ENCODE assay signal across 13 cellular contexts in genomic region chr20:50523552-50524167, GRCh38. TPM values are rescaled to one million over a fixed set of nuclear protein-coding genes. Genes with fewer than 3 reads are reported as not detected.
A peak's percentile ranks its signal among the peaks of the same experiment; 100 is the strongest.
DNase-seq lines count a peak whose midpoint lies in the region; ATAC-seq and TF ChIP-seq lines count a peak whose summit lies in the region.
"Had no signal": no experiment of that assay in that cellular context is flagged by ENCODE, and none has a peak within 500 bp of the region (broad histone marks: within the 10 kb centered on the region; RNA-seq: fewer than 3 reads in every experiment).

No MANE protein-coding gene starts in this region.

- H3K4me1 ChIP-seq in IMR-90 (ENCODE audit: control insufficient read depth, insufficient read depth, low read length): peaks cover 42% of the 10 kb centered on the region

- no peaks in the 10 kb centered on the region for H3K9me3 ChIP-seq in IMR-90 (ENCODE audit: control insufficient read depth, insufficient read depth, low read length)
- H3K9me3 ChIP-seq: SJCRH30, uterus had no signal

- CTCF ChIA-PET in IMR-90 (lab: Yijun Ruan, JAX): interaction anchor here (0.7 kb wide), 1 partner anchor 25 kb away, joined by 5 read pairs; no protein-coding TSS in a partner anchor

- no peak overlapping the region; the same call in 1 of the 2 replicates for H3K4ac ChIP-seq in IMR-90 (ENCODE audit: low read depth, low read length)

- H3K36me3 ChIP-seq in IMR-90 (ENCODE audit: control insufficient read depth, insufficient read depth, low read length): peaks cover 11% of the 10 kb centered on the region
- H3K36me3 ChIP-seq: uterus had no signal

- DNase-seq in activated CD4-positive, alpha-beta T cell treated with anti-CD3 and anti-CD28 coated beads, Interleukin-2, amount 10 ng/mL, durations not matched to agents 24 days and 14 days: no peak
- no peak for DNase-seq in activated CD4-positive, alpha-beta T cell treated with anti-CD3 and anti-CD28 coated beads for 1 hour
- DNase-seq in IMR-90: no peak
- no peak for DNase-seq in osteocyte (ENCODE audit: extremely low spot score, unreplicated experiment)
- no peak for DNase-seq in islet precursor cell
- no peak for DNase-seq in midbrain (lab: John Stamatoyannopoulos, UW)
- DNase-seq in hepatic stellate cell (ENCODE audit: low spot score): no peak
- DNase-seq: glutamatergic neuron; NCI-H748 treated with DMSO at 0.1 percent for 48 hours; SJCRH30; stimulated activated CD4-positive, alpha-beta T cell treated with anti-CD3 and anti-CD28 coated beads, Interleukin-12 subunit alpha, Interleukin-12 subunit beta, amount 100 ng/mL, for 4 hours; uterus had no signal

- no peak overlapping the region for H2BK120ac ChIP-seq in IMR-90 (ENCODE audit: low read depth, low read length)

- H3K27ac Mint-ChIP-seq in activated CD4-positive, alpha-beta T cell treated with anti-CD3 and anti-CD28 coated beads, Interleukin-2, amount 10 ng/mL, durations not matched to agents 24 days and 14 days: peak overlapping the region; percentile 80
- peak overlapping the region; percentile 81 for H3K27ac Mint-ChIP-seq in activated T-helper 17 cell treated with anti-CD3 and anti-CD28 coated beads, Interleukin-2, amount 50 U/mL, for 72 hours
- H3K27ac Mint-ChIP-seq in osteocyte (ENCODE audit: unreplicated experiment): peak overlapping the region; percentile 67

- H4K8ac ChIP-seq in IMR-90 (ENCODE audit: low read depth in 2 of 2, low read length in 2 of 2): no peak overlapping the region

- no peak overlapping the region for H2BK15ac ChIP-seq in IMR-90 (ENCODE audit: low read depth, low read length)

- H2AK9ac ChIP-seq in IMR-90 (replicated peaks; ENCODE audit: low read depth, low read length, poor library complexity): no peak overlapping the region

- no peak overlapping the region for H3K27ac ChIP-seq in IMR-90 (ENCODE audit: insufficient read depth, low read length)
- H3K27ac ChIP-seq: SJCRH30, uterus had no signal

- H3K56ac ChIP-seq in IMR-90 (ENCODE audit: extremely low read depth, insufficient read depth, low read length): no peak overlapping the region

- H3K27me3 ChIP-seq in IMR-90 (ENCODE audit: control insufficient read depth, insufficient read depth, low read length): no peaks in the 10 kb centered on the region
- H3K27me3 ChIP-seq: SJCRH30, uterus had no signal

- dilution Hi-C loops in IMR-90 (cut with HindIII; ENCODE audit: low sequenced_read_pairs, unreplicated experiment): no loop called here

- WGBS in IMR-90 (ENCODE audit: extremely low coverage in 2 of 2, insufficient read length in 1 of 2), 2 experiments: no CpG with 5 or more reads among the region's 3 CpGs

- H3K18ac ChIP-seq in IMR-90 (ENCODE audit: low read depth, low read length): no peak overlapping the region; the same call in 1 of the 2 replicates

- no peak for TF ChIP-seq POLR2A in IMR-90 (IDR thresholded peaks at IDR 0.05; ENCODE audit: low read depth, low read length)

- POLR2A ChIA-PET in IMR-90 (lab: Charles Lee; ENCODE audit: unreplicated experiment): no interaction called here

- H4K5ac ChIP-seq in IMR-90 (ENCODE audit: low read depth, low read length): no peak overlapping the region; the same call in 1 of the 2 replicates

- BruUV-seq in IMR-90 (replicated peaks; lab: Mats Ljungman, UMichigan): no TSS peak

- peaks cover 44% of the 10 kb centered on the region for H3K9me1 ChIP-seq in IMR-90 (ENCODE audit: insufficient read depth, low read length)

- H2BK5ac ChIP-seq in IMR-90 (ENCODE audit: low read depth, low read length, poor library complexity, severe bottlenecking): peak overlapping the region; percentile 12

- H3K9ac ChIP-seq in IMR-90 (ENCODE audit: low read depth, low read length): no peak overlapping the region

- intact Hi-C loops in activated CD4-positive, alpha-beta T cell treated with anti-CD3 and anti-CD28 coated beads, Interleukin-2, amount 10 ng/mL, durations not matched to agents 24 days and 14 days (cut with micrococcal nuclease): no loop called here
- intact Hi-C loops in IMR-90 (cut with micrococcal nuclease): no loop called here

- no peak for ATAC-seq in IMR-90 (ENCODE audit: low read depth)
- ATAC-seq in activated T-helper 17 cell treated with anti-CD3 and anti-CD28 coated beads, Interleukin-2, amount 50 U/mL, for 72 hours (replicated peaks): no peak

- in situ Hi-C loops in IMR-90 (cut with MboI; ENCODE audit: low sequenced_read_pairs): no loop called here

- peak overlapping the region; percentile 41 for H3K4me3 Mint-ChIP-seq in activated CD4-positive, alpha-beta T cell treated with anti-CD3 and anti-CD28 coated beads, Interleukin-2, amount 10 ng/mL, durations not matched to agents 24 days and 14 days
- H3K4me3 Mint-ChIP-seq in activated T-helper 17 cell treated with anti-CD3 and anti-CD28 coated beads, Interleukin-2, amount 50 U/mL, for 72 hours: peak overlapping the region; percentile 69
- no peak overlapping the region for H3K4me3 Mint-ChIP-seq in osteocyte (ENCODE audit: unreplicated experiment)

- peaks cover 26% of the 10 kb centered on the region for H3K36me3 Mint-ChIP-seq in activated CD4-positive, alpha-beta T cell treated with anti-CD3 and anti-CD28 coated beads, Interleukin-2, amount 10 ng/mL, durations not matched to agents 24 days and 14 days (ENCODE audit: low read depth)
- peaks cover 57% of the 10 kb centered on the region for H3K36me3 Mint-ChIP-seq in activated T-helper 17 cell treated with anti-CD3 and anti-CD28 coated beads, Interleukin-2, amount 50 U/mL, for 72 hours (ENCODE audit: low read depth)
- no peaks in the 10 kb centered on the region for H3K36me3 Mint-ChIP-seq in osteocyte (ENCODE audit: unreplicated experiment)

- H2BK20ac ChIP-seq in IMR-90 (ENCODE audit: low read depth, low read length): no peak overlapping the region

- no peak overlapping the region for H2AFZ ChIP-seq in IMR-90 (replicated peaks; ENCODE audit: low read length, poor library complexity)

- peaks cover 17 to 81% of the 10 kb centered on the region in 2 experiments for H3K79me1 ChIP-seq in IMR-90 (ENCODE audit: low read depth in 1 of 2, low read length in 2 of 2)

- TF ChIP-seq RAD21 in IMR-90 (IDR thresholded peaks at IDR 0.05; ENCODE audit: low read length): no peak

- no peaks in the 10 kb centered on the region for H3K27me3 Mint-ChIP-seq in activated CD4-positive, alpha-beta T cell treated with anti-CD3 and anti-CD28 coated beads, Interleukin-2, amount 10 ng/mL, durations not matched to agents 24 days and 14 days
- H3K27me3 Mint-ChIP-seq in activated T-helper 17 cell treated with anti-CD3 and anti-CD28 coated beads, Interleukin-2, amount 50 U/mL, for 72 hours: no peaks in the 10 kb centered on the region
- H3K27me3 Mint-ChIP-seq in osteocyte (ENCODE audit: unreplicated experiment): no peaks in the 10 kb centered on the region

- no peak overlapping the region for H3K4me2 ChIP-seq in IMR-90 (ENCODE audit: low read depth, low read length)

- H3K9me3 Mint-ChIP-seq in activated CD4-positive, alpha-beta T cell treated with anti-CD3 and anti-CD28 coated beads, Interleukin-2, amount 10 ng/mL, durations not matched to agents 24 days and 14 days: no peaks in the 10 kb centered on the region
- no peaks in the 10 kb centered on the region for H3K9me3 Mint-ChIP-seq in activated T-helper 17 cell treated with anti-CD3 and anti-CD28 coated beads, Interleukin-2, amount 50 U/mL, for 72 hours
- no peaks in the 10 kb centered on the region for H3K9me3 Mint-ChIP-seq in osteocyte (ENCODE audit: unreplicated experiment)

- no peak for TF ChIP-seq CTCF in IMR-90 (conservative IDR thresholded peaks at IDR 0.05; ENCODE audit: low read depth, low read length)
- TF ChIP-seq CTCF in osteocyte (IDR thresholded peaks at IDR 0.05): no peak

- H4K91ac ChIP-seq in IMR-90 (ENCODE audit: insufficient read depth, low read depth, low read length): no peak overlapping the region

- H3K4me3 ChIP-seq in IMR-90 (ENCODE audit: insufficient read depth, low read depth, low read length): no peak overlapping the region
- H3K4me3 ChIP-seq: SJCRH30, uterus had no signal

- H4K20me1 ChIP-seq in IMR-90 (ENCODE audit: insufficient read depth, low read length): peaks cover 65% of the 10 kb centered on the region

- H3K4me1 Mint-ChIP-seq in activated CD4-positive, alpha-beta T cell treated with anti-CD3 and anti-CD28 coated beads, Interleukin-2, amount 10 ng/mL, durations not matched to agents 24 days and 14 days: peaks cover 41% of the 10 kb centered on the region
- H3K4me1 Mint-ChIP-seq in activated T-helper 17 cell treated with anti-CD3 and anti-CD28 coated beads, Interleukin-2, amount 50 U/mL, for 72 hours: peaks cover 35% of the 10 kb centered on the region
- peaks cover 39% of the 10 kb centered on the region for H3K4me1 Mint-ChIP-seq in osteocyte (ENCODE audit: unreplicated experiment)

- no peak overlapping the region for H3K23ac ChIP-seq in IMR-90 (ENCODE audit: low read depth, low read length)

- H3K14ac ChIP-seq in IMR-90 (replicated peaks; ENCODE audit: low read depth, low read length): no peak overlapping the region

- no peak overlapping the region for H2AK5ac ChIP-seq in IMR-90 (ENCODE audit: low read depth, low read length)

TF ChIP-seq in IMR-90, 13 proteins besides CTCF, POLR2A, EP300 and RAD21:
- no peak for TF ChIP-seq BHLHE40 (IDR thresholded peaks at IDR 0.05; ENCODE audit: low read depth, low read length)
- TF ChIP-seq NFE2L2 (IDR thresholded peaks at IDR 0.05; ENCODE audit: low read depth, low read length): no peak
- no peak for TF ChIP-seq MAFK (IDR thresholded peaks at IDR 0.05; ENCODE audit: low read depth, low read length)
- no peak for TF ChIP-seq SMC3 (IDR thresholded peaks at IDR 0.05; ENCODE audit: low read depth, low read length)
- TF ChIP-seq MAZ (IDR thresholded peaks at IDR 0.05; ENCODE audit: borderline replicate concordance, low read depth, low read length): no peak
- no peak for TF ChIP-seq CHD1 (IDR thresholded peaks at IDR 0.05; ENCODE audit: low read depth, low read length)

RNA-seq across cellular contexts. Expression of gene PTPN1, which starts 13.5 kb away (rescaled TPM):
- total RNA-seq in activated CD4-positive, alpha-beta T cell treated with anti-CD3 and anti-CD28 coated beads, Interleukin-2, amount 10 ng/mL, durations not matched to agents 24 days and 14 days: 61.4 and 62.9 TPM in 2 replicates
- 31.7 and 38.0 TPM in 2 replicates for total RNA-seq in IMR-90 (2012; rRNA removed)
- 37.1 and 37.4 TPM in 2 replicates for polyA plus RNA-seq in IMR-90 (2012; rRNA removed)
- polyA plus RNA-seq in IMR-90 (2012; cell fraction: cytosol; rRNA removed): 27.3 and 29.6 TPM in 2 replicates
- polyA plus RNA-seq in IMR-90 (2012; cell fraction: nucleus; rRNA removed; ENCODE audit: low replicate concordance): 35.3 and 62.9 TPM in 2 replicates
- 10 to 100 TPM; 68.3 to 77.1 TPM for total RNA-seq in activated T-helper 17 cell treated with anti-CD3 and anti-CD28 coated beads, Interleukin-2, amount 50 U/mL, for 72 hours
- total RNA-seq in osteocyte: 28.7 and 29.1 TPM in 2 replicates
